In the genomic region with DNA sequence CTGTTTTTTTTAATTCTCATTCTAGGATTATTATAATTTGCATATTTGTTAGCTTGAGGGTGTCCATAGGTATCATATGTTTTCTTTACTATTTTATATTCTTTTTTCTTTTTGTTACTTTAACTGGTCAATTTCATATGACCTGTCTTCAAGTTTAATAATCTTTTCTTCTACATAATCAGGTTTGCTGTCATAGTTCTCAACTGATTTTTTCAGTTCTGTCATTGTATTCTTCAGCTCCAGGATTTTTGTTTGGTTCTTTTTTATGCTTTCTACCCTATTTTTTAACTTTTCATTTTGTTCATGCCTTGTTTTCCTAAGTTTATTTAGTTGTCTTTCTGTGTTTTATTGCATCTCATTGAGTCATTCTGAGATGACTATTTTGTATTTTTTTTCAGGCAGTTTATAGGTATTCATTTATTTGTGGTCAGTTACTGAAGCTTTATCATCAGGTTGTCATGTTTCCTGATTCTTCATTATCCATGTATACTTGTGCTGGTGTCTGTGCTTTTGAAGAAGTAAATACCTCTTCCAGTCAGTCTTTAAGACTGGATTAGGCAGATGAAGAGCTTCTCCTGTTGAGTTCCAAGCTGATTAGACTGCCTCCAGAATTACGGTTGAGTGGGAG, we compare ENCODE assay signal across 24 cellular contexts.
"Had no signal": no experiment of that assay in that cellular context is flagged by ENCODE, and none has a peak within 500 bp of the region (broad histone marks: within the 10 kb centered on the region; RNA-seq: fewer than 3 reads in every experiment).

No MANE protein-coding gene starts in this region.

- H3K27me3 ChIP-seq: brain microvascular endothelial cell, SJCRH30 had no signal

- H2AFZ ChIP-seq: PC-9 had no signal

- H3K36me3 Mint-ChIP-seq: activated CD4-positive, alpha-beta memory T cell treated with anti-CD3 and anti-CD28 coated beads for 36 hours; activated naive CD8-positive, alpha-beta T cell had no signal

- ATAC-seq: activated T-cell treated with anti-CD3 and anti-CD28 coated beads, Interleukin-2, amount 50 U/mL, for 4 hours; Right ventricle myocardium inferior; T-helper 17 cell had no signal

- H3K27ac Mint-ChIP-seq: activated B cell treated with CpG ODN at 0.5 μM for 24 hours; activated CD4-positive, alpha-beta memory T cell treated with anti-CD3 and anti-CD28 coated beads for 36 hours; activated CD4-positive, alpha-beta T cell treated with anti-CD3 and anti-CD28 coated beads, Interleukin-2, amount 10 ng/mL, durations not matched to agents 24 days and 14 days; activated naive CD8-positive, alpha-beta T cell; T-helper 17 cell had no signal

- H3K4me1 Mint-ChIP-seq: activated B cell treated with CpG ODN at 0.5 μM for 24 hours; activated CD4-positive, alpha-beta T cell treated with anti-CD3 and anti-CD28 coated beads, Interleukin-2, amount 10 ng/mL, durations not matched to agents 24 days and 14 days; T-helper 17 cell had no signal

- H3K36me3 ChIP-seq: brain microvascular endothelial cell, SJCRH30 had no signal

- H3K27ac ChIP-seq: brain microvascular endothelial cell, PC-9, SJCRH30 had no signal

- H3K4me3 ChIP-seq: PC-9, SJCRH30 had no signal

- H3K9me3 ChIP-seq: SJCRH30 had no signal

- H3K4me2 ChIP-seq: PC-9 had no signal

- H3K4me3 Mint-ChIP-seq: activated B cell treated with CpG ODN at 0.5 μM for 24 hours; activated CD4-positive, alpha-beta memory T cell treated with anti-CD3 and anti-CD28 coated beads for 36 hours; activated CD4-positive, alpha-beta T cell treated with anti-CD3 and anti-CD28 coated beads, Interleukin-2, amount 10 ng/mL, durations not matched to agents 24 days and 14 days; activated naive CD8-positive, alpha-beta T cell; activated T-cell treated with anti-CD3 and anti-CD28 coated beads, Interleukin-2, amount 50 U/mL, for 4 hours; T-helper 17 cell had no signal

- H3K9me3 Mint-ChIP-seq: activated CD4-positive, alpha-beta T cell treated with anti-CD3 and anti-CD28 coated beads, Interleukin-2, amount 10 ng/mL, durations not matched to agents 24 days and 14 days had no signal

- H3K4me1 ChIP-seq: SJCRH30 had no signal

- H3K27me3 Mint-ChIP-seq: activated B cell treated with CpG ODN at 0.5 μM for 24 hours; activated CD4-positive, alpha-beta memory T cell treated with anti-CD3 and anti-CD28 coated beads for 36 hours; activated CD4-positive, alpha-beta T cell treated with anti-CD3 and anti-CD28 coated beads, Interleukin-2, amount 10 ng/mL, durations not matched to agents 24 days and 14 days; activated naive CD8-positive, alpha-beta T cell; T-helper 17 cell had no signal

- DNase-seq: activated B cell treated with CpG ODN at 0.5 μM for 24 hours; activated CD4-positive, alpha-beta memory T cell treated with anti-CD3 and anti-CD28 coated beads for 36 hours; activated CD4-positive, alpha-beta T cell treated with anti-CD3 and anti-CD28 coated beads for 1 hour; activated CD4-positive, alpha-beta T cell treated with anti-CD3 and anti-CD28 coated beads, Interleukin-2, amount 10 ng/mL, durations not matched to agents 24 days and 14 days; activated CD8-positive, alpha-beta memory T cell treated with anti-CD3 and anti-CD28 coated beads for 24 hours; activated effector memory CD4-positive, alpha-beta T cell treated with anti-CD3 and anti-CD28 coated beads, Interleukin-2, amount 50 U/mL, for 16 hours; activated naive CD4-positive, alpha-beta T cell treated with Interleukin-2 at 50 U/mL for 16 hours; activated T-cell treated with anti-CD3 and anti-CD28 coated beads, Interleukin-2, amount 50 U/mL, for 4 hours; amygdala; brain microvascular endothelial cell; cerebellar nuclear complex; NCI-H1048; NCI-H146; NCI-H187 treated with DMSO at 0.1 percent for 48 hours; NCI-H2081 treated with DMSO at 0.1 percent for 48 hours; NCI-H446; NCI-H524; PC-9; RPMI8226; SJCRH30; T-helper 17 cell; T-helper 9 cell had no signal
